In the genomic region with DNA sequence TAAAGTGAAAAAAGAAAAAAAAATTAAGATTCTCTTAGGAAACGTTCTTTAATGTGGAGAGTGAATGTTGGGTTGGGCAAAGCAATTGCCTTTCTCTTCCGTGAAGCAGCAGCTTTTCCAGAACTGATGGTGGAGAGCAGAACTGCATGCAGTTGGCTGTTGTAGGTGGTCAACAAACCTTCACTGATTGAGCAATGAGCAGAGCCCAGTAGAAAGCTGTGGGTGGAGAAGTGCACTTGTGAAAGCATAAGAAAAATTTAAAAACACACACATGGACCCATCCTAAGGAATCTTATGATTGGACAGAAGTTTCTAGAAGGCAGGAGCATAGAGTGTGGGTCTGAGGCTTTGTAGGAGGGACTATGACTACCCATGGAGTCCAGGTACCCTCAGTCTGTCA, we compare ENCODE assay signal across 9 cellular contexts. TPM values are rescaled to one million over a fixed set of nuclear protein-coding genes. Genes with fewer than 3 reads are reported as not detected.
A peak's percentile ranks its signal among the peaks of the same experiment; 100 is the strongest.
DNase-seq lines count a peak whose midpoint lies in the region; ATAC-seq and TF ChIP-seq lines count a peak whose summit lies in the region.
"Had no signal": no experiment of that assay in that cellular context is flagged by ENCODE, and none has a peak within 500 bp of the region (broad histone marks: within the 10 kb centered on the region; RNA-seq: fewer than 3 reads in every experiment).

No MANE protein-coding gene starts in this region.

- no peaks in the 10 kb centered on the region for H3K9me2 ChIP-seq in hepatocyte (replicated peaks; ENCODE audit: insufficient read depth)

- H3K9me3 ChIP-seq in hepatocyte (ENCODE audit: low read depth): no peaks in the 10 kb centered on the region
- no peaks in the 10 kb centered on the region for H3K9me3 ChIP-seq in suprapubic skin
- H3K9me3 ChIP-seq: SJCRH30 had no signal

- TF ChIP-seq POLR2A in suprapubic skin (IDR thresholded peaks at IDR 0.05): no peak

- TF ChIP-seq CTCF in brain (conservative IDR thresholded peaks at IDR 0.05) (peak in 1 of 2 experiments; percentile 2), hepatocyte (IDR thresholded peaks at IDR 0.05; ENCODE audit: poor library complexity) (no peak), suprapubic skin (IDR thresholded peaks at IDR 0.05) (peak; percentile 17 to 20)

- no peak for TF ChIP-seq EP300 in suprapubic skin (IDR thresholded peaks at IDR 0.05)

- WGBS in hepatocyte (ENCODE audit: low lambda C conversion rate, missing lambda C conversion rate): 75% methylated on average over 2 of the region's 2 CpGs
- 48% methylated on average over 2 of the region's 2 CpGs for whole genome bisulfite sequencing in suprapubic skin

- peaks cover 0 to 3% (median 0%) of the 10 kb centered on the region in 5 experiments for H3K9me3 Mint-ChIP-seq in brain

- ATAC-seq in GM19324 (IDR thresholded peaks at IDR 0.05; ENCODE audit: low FRiP score, unreplicated experiment): no peak

- H3K36me3 ChIP-seq in hepatocyte (replicated peaks; ENCODE audit: insufficient read depth, low read depth) (no peaks in the 10 kb centered on the region), suprapubic skin (no peaks in the 10 kb centered on the region)
- H3K36me3 ChIP-seq: SJCRH30 had no signal

- H3K79me2 ChIP-seq in hepatocyte: no peaks in the 10 kb centered on the region

- H3K4me2 ChIP-seq in hepatocyte: no peak overlapping the region

- no peak overlapping the region for H3K4me3 ChIP-seq in hepatocyte
- peak overlapping the region; percentile 48 for H3K4me3 ChIP-seq in suprapubic skin
- H3K4me3 ChIP-seq: SJCRH30 had no signal

- H4K20me1 ChIP-seq in hepatocyte (ENCODE audit: insufficient read depth, poor library complexity, severe bottlenecking): no peaks in the 10 kb centered on the region

- H3K27me3 ChIP-seq in hepatocyte: no peaks in the 10 kb centered on the region
- no peaks in the 10 kb centered on the region for H3K27me3 ChIP-seq in suprapubic skin

- H2AFZ ChIP-seq in hepatocyte: no peak overlapping the region

- peak overlapping the region in 4 of 5 experiments; percentile 42 to 79 (median 59) for H3K27ac Mint-ChIP-seq in brain

- peaks cover 52% of the 10 kb centered on the region for H3K4me1 Mint-ChIP-seq in brain

- peaks cover 3% of the 10 kb centered on the region for H3K27me3 Mint-ChIP-seq in brain

- no peaks in the 10 kb centered on the region for H3K36me3 Mint-ChIP-seq in brain

- DNase-seq in HT1080 (ENCODE audit: low read depth): peak; percentile 14
- DNase-seq in hepatocyte (ENCODE audit: low spot score): no peak
- DNase-seq in suprapubic skin (ENCODE audit: low spot score in 2 of 2): no peak
- DNase-seq in activated effector memory CD4-positive, alpha-beta T cell treated with Interleukin-2 at 50 U/mL for 16 hours: no peak
- DNase-seq in NCI-H345 (lab: John Stamatoyannopoulos, UW): no peak
- DNase-seq in activated CD4-positive, alpha-beta T cell treated with anti-CD3 and anti-CD28 coated beads, Interleukin-2, amount 50 U/mL, for 48 hours: no peak

- no peak overlapping the region for H3K4me3 Mint-ChIP-seq in brain

- H3K27ac ChIP-seq in hepatocyte (peak overlapping the region; percentile 65), suprapubic skin (peak overlapping the region; percentile 59)
- H3K27ac ChIP-seq: SJCRH30 had no signal

- H3K4me1 ChIP-seq in hepatocyte (ENCODE audit: insufficient read depth) (peaks cover 20% of the 10 kb centered on the region), suprapubic skin (peaks cover 36% of the 10 kb centered on the region)

RNA-seq across cellular contexts. Expression of a gene that starts 4.5 kb away (rescaled TPM):
- 0.05 TPM in 1 of 2 replicates, not detected in the other for total RNA-seq in HT1080 (2014; rRNA removed; shearing (Covaris generic))
- polyA plus RNA-seq in HT1080 (2015; cell fraction: cytosol; rRNA removed): 0.09 and 0.20 TPM in 2 replicates
- polyA plus RNA-seq in HT1080 (2015; cell fraction: nucleus; rRNA removed): 0.12 and 0.22 TPM in 2 replicates
- polyA plus RNA-seq in brain (ENCODE audit: insufficient read depth, low read depth, low replicate concordance) (13.3 TPM), hepatocyte (8.7 and 10.8 TPM in 2 replicates)
- total RNA-seq in hepatocyte (0.83 and 0.84 TPM in 2 replicates), suprapubic skin (10 to 100 TPM in 3 of 4 donors, 1 to 10 TPM in 1; 6.4 to 34.7 (median 18.0) TPM)
- total RNA-seq: SJCRH30 had no signal

RNA-seq across cellular contexts. Expression of a gene that starts 13.9 kb away (rescaled TPM):
- not detected in 2 replicates for total RNA-seq in HT1080 (2014; rRNA removed; shearing (Covaris generic))
- polyA plus RNA-seq in HT1080 (2015; cell fraction: cytosol; rRNA removed): not detected in 2 replicates
- not detected in 2 replicates for polyA plus RNA-seq in HT1080 (2015; cell fraction: nucleus; rRNA removed)
- polyA plus RNA-seq in brain (ENCODE audit: insufficient read depth, low read depth, low replicate concordance): not detected
- not detected in 2 replicates for total RNA-seq in hepatocyte
- polyA plus RNA-seq in hepatocyte: 0.28 TPM in 1 of 2 replicates, not detected in the other
- not detected for total RNA-seq in suprapubic skin
- total RNA-seq: SJCRH30 had no signal
